15 cellular contexts compared by ENCODE assay signal in the genomic region with DNA sequence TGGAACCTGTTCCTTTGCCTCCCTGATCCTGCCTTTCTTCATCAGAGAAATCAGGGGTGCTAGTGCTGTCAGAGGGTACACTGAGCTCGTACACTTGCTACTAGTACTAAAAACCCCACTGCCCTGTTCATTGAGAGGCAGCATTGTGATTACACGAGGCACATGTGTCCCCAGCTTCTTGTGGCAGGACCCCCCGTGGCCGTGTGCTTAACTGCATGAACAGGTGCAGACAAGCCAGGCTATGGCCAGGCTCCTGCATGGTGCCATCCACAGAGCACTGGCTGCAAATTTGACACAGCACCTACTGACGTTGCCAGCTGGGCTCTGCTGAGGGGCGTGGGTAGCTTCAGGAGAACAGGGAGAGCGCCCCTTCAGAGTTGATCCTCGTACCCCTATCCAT.
DNase-seq lines count a peak whose midpoint lies in the region; TF ChIP-seq lines count a peak whose summit lies in the region.
"Had no signal": no experiment of that assay in that cellular context is flagged by ENCODE, and none has a peak within 500 bp of the region (broad histone marks: within the 10 kb centered on the region; RNA-seq: fewer than 3 reads in every experiment).

No MANE protein-coding gene starts in this region.

- no peak overlapping the region for H3K4me3 Mint-ChIP-seq in CD14-positive monocyte
- H3K4me3 Mint-ChIP-seq: CD4-positive, CD25-positive, alpha-beta regulatory T cell; GM23338 had no signal

- H3K36me3 Mint-ChIP-seq in CD14-positive monocyte: no peaks in the 10 kb centered on the region
- H3K36me3 Mint-ChIP-seq: CD4-positive, CD25-positive, alpha-beta regulatory T cell had no signal

- intact Hi-C loops in CD14-positive monocyte (cut with micrococcal nuclease): no loop called here

- no peak for TF ChIP-seq CTCF in CD14-positive monocyte (IDR thresholded peaks at IDR 0.05)

- no peak overlapping the region for H3K27ac Mint-ChIP-seq in CD14-positive monocyte
- H3K27ac Mint-ChIP-seq: CD4-positive, CD25-positive, alpha-beta regulatory T cell; GM23338 had no signal

- peaks cover 0 to 2% (median 0%) of the 10 kb centered on the region in 3 donors for H3K27me3 Mint-ChIP-seq in CD14-positive monocyte (ENCODE audit: low read depth in 3 of 3)
- H3K27me3 Mint-ChIP-seq: CD4-positive, CD25-positive, alpha-beta regulatory T cell had no signal

- H3K9me3 Mint-ChIP-seq in CD14-positive monocyte: peaks cover 0 to 9% (median 3%) of the 10 kb centered on the region in 7 donors
- H3K9me3 Mint-ChIP-seq: GM23338 had no signal

- no peaks in the 10 kb centered on the region for H3K4me1 Mint-ChIP-seq in CD14-positive monocyte
- H3K4me1 Mint-ChIP-seq: CD4-positive, CD25-positive, alpha-beta regulatory T cell had no signal

- DNase-seq in CD14-positive monocyte (ENCODE audit: low spot score) (peak; percentile 16), COLO668 (lab: John Stamatoyannopoulos, UW; ENCODE audit: unreplicated experiment) (peak; percentile 69), NCI-H345 (lab: John Stamatoyannopoulos, UW) (peak; percentile 46), myocyte (ENCODE audit: low read depth) (peak; percentile 73), dermis blood vessel endothelial cell (no peak), DMS 273 treated with DMSO at 0.1 percent for 48 hours (lab: John Stamatoyannopoulos, UW) (no peak), NCI-H2196 treated with DMSO at 0.1 percent for 48 hours (lab: John Stamatoyannopoulos, UW; ENCODE audit: unreplicated experiment) (no peak)
- DNase-seq: CD4-positive, CD25-positive, alpha-beta regulatory T cell; GDM1; MV-4-11; NCI-H226; NCI-H774; PC-9; SW 1271 had no signal

Comparison
In these comparisons a context has a peak if more than half of its experiments do, and no peak if none do; other contexts are left out.
1. DNase-seq: peak in CD14-positive monocyte (single experiment), COLO668 (single experiment), NCI-H345 (single experiment) and myocyte (single experiment); none in dermis blood vessel endothelial cell (single experiment), DMS 273 treated with DMSO at 0.1 percent for 48 hours (single experiment) and NCI-H2196 treated with DMSO at 0.1 percent for 48 hours (single experiment).